ENCODE assay signal across 22 cellular contexts in the genomic region with DNA sequence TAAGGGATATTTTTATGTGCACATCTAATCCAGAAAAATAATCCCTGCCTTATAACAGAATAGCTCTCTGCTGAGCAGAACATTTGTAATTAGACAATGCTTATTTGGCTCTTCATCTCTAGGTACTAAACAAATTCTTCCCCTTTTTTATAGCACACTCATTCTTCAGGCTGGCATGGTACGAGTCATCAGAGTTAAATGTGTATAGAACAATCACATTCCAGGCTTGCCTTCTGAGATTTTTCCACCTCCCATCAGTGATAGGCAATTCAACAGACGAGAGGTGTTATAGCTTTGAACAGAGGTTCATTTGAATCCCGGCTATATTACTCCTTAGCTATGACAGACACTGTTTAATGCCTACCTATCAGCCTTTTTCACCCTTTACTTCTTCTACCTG. TPM values are rescaled to one million over a fixed set of nuclear protein-coding genes. Genes with fewer than 3 reads are reported as not detected.
DNase-seq lines count a peak whose midpoint lies in the region; FAIRE-seq and TF ChIP-seq lines count a peak whose summit lies in the region.
"Had no signal": no experiment of that assay in that cellular context is flagged by ENCODE, and none has a peak within 500 bp of the region (broad histone marks: within the 10 kb centered on the region; RNA-seq: fewer than 3 reads in every experiment).

No MANE protein-coding gene starts in this region.

- no peak for FAIRE-seq in urothelium cell line (lab: Jason Lieb, UNC)

- intact Hi-C loops in colonic mucosa (cut with DNase I): no loop called here

- H3K9me3 ChIP-seq in colonic mucosa: no peaks in the 10 kb centered on the region
- H3K9me3 ChIP-seq in mucosa of rectum (ENCODE audit: control insufficient read depth in 2 of 2, low read length in 2 of 2): no peaks in the 10 kb centered on the region
- H3K9me3 ChIP-seq: heart left ventricle, neutrophil, upper lobe of right lung had no signal

- no peak for TF ChIP-seq EP300 in Ishikawa (IDR thresholded peaks at IDR 0.05; ENCODE audit: borderline replicate concordance)

- H3K36me3 ChIP-seq in colonic mucosa (no peaks in the 10 kb centered on the region), mucosa of rectum (ENCODE audit: control insufficient read depth in 2 of 2, insufficient read depth in 2 of 2, low read length in 2 of 2) (no peaks in the 10 kb centered on the region)
- H3K36me3 ChIP-seq: heart left ventricle, neutrophil, upper lobe of right lung had no signal

- TF ChIP-seq CTCF in colonic mucosa (IDR thresholded peaks at IDR 0.05): no peak

- peak overlapping the region in 1 of 2 donors; percentile 32 for H3K9ac ChIP-seq in colonic mucosa (ENCODE audit: low read depth in 2 of 2, low read length in 2 of 2)
- H3K9ac ChIP-seq in mucosa of rectum (ENCODE audit: low read depth in 1 of 2, low read length in 2 of 2): no peak overlapping the region

- H3K27ac ChIP-seq in colonic mucosa (peak overlapping the region; percentile 41), mucosa of rectum (ENCODE audit: low read depth in 2 of 2, low read length in 2 of 2) (peak overlapping the region; percentile 38 to 54)
- H3K27ac ChIP-seq: neutrophil, SK-N-MC, upper lobe of right lung had no signal

- no peak for TF ChIP-seq RAD21 in Ishikawa (IDR thresholded peaks at IDR 0.05; ENCODE audit: low read depth)

- H3K4me3 ChIP-seq in colonic mucosa: no peak overlapping the region
- no peak overlapping the region for H3K4me3 ChIP-seq in mucosa of rectum (ENCODE audit: low read length in 2 of 2)
- H3K4me3 ChIP-seq: heart left ventricle, SK-N-MC, upper lobe of right lung had no signal

- H3K27me3 ChIP-seq in colonic mucosa (no peaks in the 10 kb centered on the region), mucosa of rectum (ENCODE audit: control insufficient read depth in 2 of 2, insufficient read depth in 2 of 2, low read length in 2 of 2) (no peaks in the 10 kb centered on the region)
- H3K27me3 ChIP-seq: heart left ventricle, neutrophil, upper lobe of right lung had no signal

- H3K4me1 ChIP-seq in colonic mucosa (peaks cover under 1% of the 10 kb centered on the region), mucosa of rectum (ENCODE audit: control insufficient read depth in 2 of 2, insufficient read depth in 2 of 2, low read length in 2 of 2) (peaks cover 5 to 30% of the 10 kb centered on the region in 2 donors)
- H3K4me1 ChIP-seq: upper lobe of right lung had no signal

- peak; percentile 19 for DNase-seq in EH (ENCODE audit: low read depth)
- DNase-seq in colonic mucosa: no peak
- DNase-seq in urothelium cell line (ENCODE audit: low spot score): no peak
- DNase-seq in SKM-1 treated with dmso at 0.1 percent for 144 hours (lab: John Stamatoyannopoulos, UW; ENCODE audit: unreplicated experiment): no peak
- DNase-seq in islet precursor cell: no peak
- no peak for DNase-seq in NOMO-1 (lab: John Stamatoyannopoulos, UW; ENCODE audit: unreplicated experiment in 2 of 2)
- DNase-seq: activated gamma-delta T cell treated with Interleukin-2 at 50 U/mL for 16 hours; activated naive CD8-positive, alpha-beta T cell treated with anti-CD3 and anti-CD28 coated beads, Interleukin-2, amount 50 U/mL, for 24 hours; activated T-cell treated with anti-CD3 and anti-CD28 coated beads, Interleukin-2, amount 50 U/mL, for 1 hour; heart left ventricle; IMR-90; left colon; naive B cell; NCI-H2029 treated with DMSO at 0.1 percent for 48 hours; NCI-H345; stimulated activated CD4-positive, alpha-beta T cell treated with anti-CD3 and anti-CD28 coated beads, Interleukin-4, amount 100 ng/mL, for 4 hours; T-helper 2 cell; upper lobe of right lung had no signal

TF ChIP-seq in Ishikawa, 13 proteins besides CTCF, POLR2A, EP300 and RAD21:
- TF ChIP-seq EGR1 (IDR thresholded peaks at IDR 0.05) (no peak), TEAD4 (IDR thresholded peaks at IDR 0.05) (peak; percentile 33; the same call in 1 of the 2 replicates)

RNA-seq across cellular contexts. Expression of a gene that starts 21.4 kb away (rescaled TPM):
- 100 to 1,000 TPM; 190 to 308 TPM for total RNA-seq in colonic mucosa
